13 cellular contexts compared by ENCODE assay signal in the genomic region with DNA sequence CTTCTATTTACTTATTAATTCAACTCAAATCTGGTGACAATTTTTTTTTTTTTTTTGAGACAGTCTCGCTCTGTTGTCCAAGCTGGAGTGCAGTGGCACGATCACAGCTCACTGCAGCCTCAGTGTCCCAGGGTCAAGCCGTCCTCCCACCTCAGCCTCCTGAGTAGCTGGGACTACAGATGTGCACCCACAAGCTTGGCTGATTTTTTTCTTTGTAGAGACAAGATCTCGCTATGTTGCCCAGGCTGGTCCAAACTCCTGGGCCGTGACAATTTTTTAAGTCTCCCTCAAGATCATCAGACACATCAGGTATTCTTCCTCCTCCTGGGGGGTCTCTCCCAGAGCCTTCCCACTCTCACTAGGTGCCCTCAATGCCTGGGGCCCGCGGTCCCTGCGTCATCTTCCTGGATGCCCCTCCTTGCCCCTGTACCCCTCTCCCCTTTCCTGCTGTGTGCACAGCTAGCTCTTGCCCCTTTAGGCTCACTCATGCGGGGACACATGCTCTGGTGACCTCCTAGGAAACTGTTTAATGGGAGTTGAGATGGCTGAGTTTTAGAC. TPM values are rescaled to one million over a fixed set of nuclear protein-coding genes. Genes with fewer than 3 reads are reported as not detected.
DNase-seq lines count a peak whose midpoint lies in the region; ATAC-seq and TF ChIP-seq lines count a peak whose summit lies in the region.
"Had no signal": no experiment of that assay in that cellular context is flagged by ENCODE, and none has a peak within 500 bp of the region (broad histone marks: within the 10 kb centered on the region; RNA-seq: fewer than 3 reads in every experiment).

No MANE protein-coding gene starts in this region.

- H3K27ac ChIP-seq in esophagus (ENCODE audit: low read depth in 2 of 2, low read length in 1 of 2): peak overlapping the region; percentile 53 to 75

- no peak for DNase-seq in NK-92 treated with Interleukin-12 subunit alpha and Interleukin-12 subunit beta, amount 100 ng/mL, for 24 hours (lab: John Stamatoyannopoulos, UW)
- DNase-seq in kidney glomerular epithelial cell (lab: John Stamatoyannopoulos, UW): no peak
- DNase-seq in NK-92 (lab: John Stamatoyannopoulos, UW; ENCODE audit: unreplicated experiment): no peak
- DNase-seq in MCF 10A (ENCODE audit: unreplicated experiment): no peak
- DNase-seq: DMS 273 treated with DMSO at 0.1 percent for 48 hours, foreskin melanocyte had no signal

- no peaks in the 10 kb centered on the region for H3K9me3 Mint-ChIP-seq in MCF 10A (ENCODE audit: unreplicated experiment)
- H3K9me3 Mint-ChIP-seq: central memory CD8-positive, alpha-beta T cell had no signal

- peaks cover 9 to 18% of the 10 kb centered on the region in 2 donors for H3K4me1 ChIP-seq in esophagus (ENCODE audit: control insufficient read depth in 2 of 2, insufficient read depth in 2 of 2, low read length in 1 of 2)

- ATAC-seq in GM18861 (IDR thresholded peaks at IDR 0.05; ENCODE audit: unreplicated experiment): peak; percentile 17
- ATAC-seq in GM21390 (IDR thresholded peaks at IDR 0.05; ENCODE audit: unreplicated experiment): peak; percentile 23
- ATAC-seq in HG03139 (IDR thresholded peaks at IDR 0.05; ENCODE audit: unreplicated experiment): peak; percentile 20

- peaks cover 51% of the 10 kb centered on the region for H3K27me3 Mint-ChIP-seq in MCF 10A (ENCODE audit: insufficient read depth, unreplicated experiment)

- no peak for TF ChIP-seq CTCF in MCF 10A (IDR thresholded peaks at IDR 0.05; ENCODE audit: unreplicated experiment)

- H3K27ac Mint-ChIP-seq in MCF 10A (ENCODE audit: low read depth, unreplicated experiment): no peak overlapping the region

- POLR2A ChIA-PET in MCF 10A (lab: Yijun Ruan, JAX): interaction anchor here (0.9 kb wide), 1 partner anchor 8 kb away, joined by 4 read pairs; no protein-coding TSS in a partner anchor

- 79 to 81% methylated on average over 9 of the region's 9 CpGs for WGBS in esophagus, 2 donors

- no peaks in the 10 kb centered on the region for H3K36me3 ChIP-seq in esophagus (ENCODE audit: control insufficient read depth in 2 of 2, insufficient read depth in 2 of 2, low read length in 1 of 2)

- H3K36me3 Mint-ChIP-seq in MCF 10A (ENCODE audit: insufficient read depth, unreplicated experiment): no peaks in the 10 kb centered on the region

- no peak overlapping the region for H3K4me3 ChIP-seq in esophagus (ENCODE audit: low read depth in 1 of 2, low read length in 2 of 2)

- no peaks in the 10 kb centered on the region for H3K27me3 ChIP-seq in esophagus (ENCODE audit: control insufficient read depth in 1 of 2, insufficient read depth in 2 of 2, low read length in 2 of 2)

- CTCF ChIA-PET in MCF 10A (lab: Yijun Ruan, JAX): interaction anchor here (0.6 to 3.6 kb wide), 12 partner anchors 9 to 446 kb away, joined by 3 to 63 read pairs (median 4); no protein-coding TSS in a partner anchor

- no peak overlapping the region for H3K4me3 Mint-ChIP-seq in MCF 10A (ENCODE audit: unreplicated experiment)
- H3K4me3 Mint-ChIP-seq: central memory CD8-positive, alpha-beta T cell had no signal

- BruUV-seq in MCF 10A (replicated peaks; lab: Mats Ljungman, UMichigan): no TSS peak

- H3K9me3 ChIP-seq in esophagus (ENCODE audit: control insufficient read depth in 2 of 2, insufficient read depth in 1 of 2, low read depth in 1 of 2, low read length in 1 of 2): no peaks in the 10 kb centered on the region

- H3K4me1 Mint-ChIP-seq in MCF 10A (ENCODE audit: insufficient read depth, unreplicated experiment): no peaks in the 10 kb centered on the region

- intact Hi-C loops in MCF 10A (cut with micrococcal nuclease): no loop called here

RNA-seq across cellular contexts. Expression of gene MAL, which starts 38.0 kb away (rescaled TPM):
- 1,000 to 10,000 TPM; 1,481 to 3,581 TPM for polyA plus RNA-seq in esophagus
- not detected in 2 replicates for total RNA-seq in MCF 10A (2022)
- total RNA-seq: HT-29, pulmonary artery endothelial cell had no signal

RNA-seq across cellular contexts. Expression of gene MRPS5, which starts 58.1 kb away (rescaled TPM):
- 10 to 100 TPM; 46.5 to 52.9 TPM for polyA plus RNA-seq in esophagus
- 61.0 and 74.2 TPM in 2 replicates for total RNA-seq in MCF 10A (2022)
